In the genomic region with DNA sequence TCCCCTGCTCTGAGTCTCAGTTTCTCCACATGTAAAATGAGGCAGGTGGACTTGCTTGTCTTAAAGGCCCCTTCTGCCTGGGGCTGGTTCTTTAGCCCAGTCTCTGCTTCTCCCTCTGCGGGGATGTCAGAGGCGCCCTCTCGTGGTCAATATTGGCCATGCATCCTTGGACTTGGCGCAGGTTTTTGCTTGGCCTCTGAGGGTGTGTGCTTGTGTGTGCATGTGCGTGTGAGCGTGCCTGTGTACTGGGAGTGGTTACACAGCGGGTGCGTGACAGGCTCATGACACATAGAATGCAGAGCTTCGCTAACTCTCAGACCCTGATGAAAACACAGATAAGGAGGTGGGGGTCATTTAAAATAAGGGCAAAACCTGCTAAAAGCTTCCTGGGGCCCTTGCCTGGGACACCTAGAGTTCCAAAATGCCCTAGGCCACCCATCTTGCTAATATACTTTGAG, we compare ENCODE assay signal across 8 cellular contexts.
A peak's percentile ranks its signal among the peaks of the same experiment; 100 is the strongest.
DNase-seq lines count a peak whose midpoint lies in the region; ATAC-seq and TF ChIP-seq lines count a peak whose summit lies in the region.

No MANE protein-coding gene starts in this region.

- H2BK120ac ChIP-seq in mesendoderm (ENCODE audit: low read depth, low read length) = no peak overlapping the region

- H3K36me3 ChIP-seq in GM23338 (ENCODE audit: insufficient read depth) (no peaks in the 10 kb centered on the region), mesendoderm (ENCODE audit: control insufficient read depth, insufficient read depth, low read length) (no peaks in the 10 kb centered on the region)

- H2BK5ac ChIP-seq in mesendoderm (ENCODE audit: low read length) = no peak overlapping the region

- H2BK15ac ChIP-seq in mesendoderm (replicated peaks; ENCODE audit: low read depth) = no peak overlapping the region

- no peak overlapping the region for H3K27ac Mint-ChIP-seq in GM23338
- no peak overlapping the region for H3K27ac Mint-ChIP-seq in activated CD8-positive, alpha-beta T cell treated with anti-CD3 and anti-CD28 coated beads for 36 hours

- no peak overlapping the region for H4K5ac ChIP-seq in mesendoderm (ENCODE audit: low read length)

- no peaks in the 10 kb centered on the region for H3F3A ChIP-seq in GM23338 (replicated peaks; ENCODE audit: low read depth)

- peaks cover 6% of the 10 kb centered on the region; the same call in 1 of the 2 replicates for H3K4me1 ChIP-seq in GM23338 (ENCODE audit: insufficient read depth)
- H3K4me1 ChIP-seq in mesendoderm (ENCODE audit: control insufficient read depth, low read depth, low read length) = peaks cover 2% of the 10 kb centered on the region

- H3K9me3 Mint-ChIP-seq in GM23338 = no peaks in the 10 kb centered on the region
- no peaks in the 10 kb centered on the region for H3K9me3 Mint-ChIP-seq in activated CD8-positive, alpha-beta T cell treated with anti-CD3 and anti-CD28 coated beads for 36 hours

- peaks cover 17% of the 10 kb centered on the region for H3K4me1 Mint-ChIP-seq in GM23338
- no peaks in the 10 kb centered on the region for H3K4me1 Mint-ChIP-seq in activated CD8-positive, alpha-beta T cell treated with anti-CD3 and anti-CD28 coated beads for 36 hours (ENCODE audit: low read depth)

- DNase-seq in CMK (ENCODE audit: low read depth) (peak; percentile 50), GM23338 (ENCODE audit: low spot score) (peak; percentile 85), NCI-H774 (lab: John Stamatoyannopoulos, UW) (peak; percentile 68), mesendoderm (peak; percentile 90)
- peak; percentile 88 for DNase-seq in activated CD8-positive, alpha-beta T cell treated with anti-CD3 and anti-CD28 coated beads for 36 hours
- DNase-seq in effector CD8-positive, alpha-beta T cell (lab: John Stamatoyannopoulos, UW) = peak; percentile 49
- DNase-seq in stimulated activated CD8-positive, alpha-beta memory T cell treated with anti-CD3 and anti-CD28 coated beads, Interleukin-2, amount 100 ng/mL, for 48 hours (ENCODE audit: low read depth in 2 of 2) = peak; percentile 51 to 70

- no peaks in the 10 kb centered on the region for H4K20me1 ChIP-seq in GM23338 (replicated peaks; ENCODE audit: insufficient read depth)

- H3K18ac ChIP-seq in mesendoderm (ENCODE audit: low read length) = no peak overlapping the region

- peaks cover 6% of the 10 kb centered on the region for H3K27me3 Mint-ChIP-seq in GM23338 (ENCODE audit: insufficient read depth, low read depth, poor library complexity)
- peaks cover 16% of the 10 kb centered on the region for H3K27me3 Mint-ChIP-seq in activated CD8-positive, alpha-beta T cell treated with anti-CD3 and anti-CD28 coated beads for 36 hours

- H3K56ac ChIP-seq in mesendoderm (ENCODE audit: low read length) = no peak overlapping the region

- H2AK5ac ChIP-seq in mesendoderm (ENCODE audit: low read length) = no peak overlapping the region

- H3K9ac ChIP-seq in mesendoderm (ENCODE audit: low read length) = no peak overlapping the region

- peak overlapping the region; percentile 80; the same call in 1 of the 2 replicates for H2AFZ ChIP-seq in GM23338

- H3K4me2 ChIP-seq in GM23338 (no peak overlapping the region), mesendoderm (ENCODE audit: low read length) (no peak overlapping the region)

- no peak overlapping the region for H3K4me3 ChIP-seq in GM23338
- no peak overlapping the region for H3K4me3 ChIP-seq in mesendoderm (ENCODE audit: low read length)

- H4K8ac ChIP-seq in mesendoderm (ENCODE audit: low read depth, low read length) = no peak overlapping the region

- no peak overlapping the region for H3K23ac ChIP-seq in mesendoderm (ENCODE audit: low read length)

- no CpG with 5 or more reads among the region's 9 CpGs for WGBS in mesendoderm (ENCODE audit: extremely low coverage, insufficient coverage, low lambda C conversion rate)

- H3K9me2 ChIP-seq in GM23338 (ENCODE audit: insufficient read depth) = no peaks in the 10 kb centered on the region

- no peak overlapping the region for H3K4me3 Mint-ChIP-seq in GM23338
- H3K4me3 Mint-ChIP-seq in activated CD8-positive, alpha-beta T cell treated with anti-CD3 and anti-CD28 coated beads for 36 hours = no peak overlapping the region

- no peaks in the 10 kb centered on the region for H3K27me3 ChIP-seq in GM23338 (ENCODE audit: insufficient read depth)
- no peaks in the 10 kb centered on the region for H3K27me3 ChIP-seq in mesendoderm (ENCODE audit: insufficient read depth, low read length, poor library complexity)

- peak; percentile 91 to 96 for TF ChIP-seq CTCF in GM23338 (conservative IDR thresholded peaks at IDR 0.05; ENCODE audit: low read depth in 2 of 2)
- peak; percentile 83 for TF ChIP-seq CTCF in activated CD8-positive, alpha-beta T cell treated with anti-CD3 and anti-CD28 coated beads for 36 hours (IDR thresholded peaks at IDR 0.05)

- POLR2A ChIA-PET in activated CD8-positive, alpha-beta T cell treated with anti-CD3 and anti-CD28 coated beads for 36 hours (lab: Charles Lee) = no interaction called here

- no peak overlapping the region for H3K4ac ChIP-seq in mesendoderm (ENCODE audit: low read depth, low read length)

- CTCF ChIA-PET in activated CD8-positive, alpha-beta T cell treated with anti-CD3 and anti-CD28 coated beads for 36 hours (lab: Charles Lee) = interaction anchor here (0.5 to 2.6 kb wide), 8 partner anchors 11 to 257 kb away, joined by 3 to 25 read pairs (median 3); no protein-coding TSS in a partner anchor

- intact Hi-C loops in activated CD8-positive, alpha-beta T cell treated with anti-CD3 and anti-CD28 coated beads for 36 hours (cut with micrococcal nuclease) = no loop called here

- H3K79me2 ChIP-seq in GM23338 (replicated peaks; ENCODE audit: insufficient read depth) (no peaks in the 10 kb centered on the region), mesendoderm (ENCODE audit: control insufficient read depth, insufficient read depth, low read length) (no peaks in the 10 kb centered on the region)

- H3K79me1 ChIP-seq in mesendoderm (ENCODE audit: low read length) = no peaks in the 10 kb centered on the region

- no peaks in the 10 kb centered on the region for H3K36me3 Mint-ChIP-seq in GM23338 (ENCODE audit: low read depth)
- H3K36me3 Mint-ChIP-seq in activated CD8-positive, alpha-beta T cell treated with anti-CD3 and anti-CD28 coated beads for 36 hours (ENCODE audit: low read depth) = no peaks in the 10 kb centered on the region

- H3K27ac ChIP-seq in GM23338 (ENCODE audit: low read depth) (no peak overlapping the region), mesendoderm (ENCODE audit: low read depth, low read length) (no peak overlapping the region)

- ATAC-seq in GM23338 (peak; percentile 96), HG02973 (IDR thresholded peaks at IDR 0.05; ENCODE audit: unreplicated experiment) (no peak)
- peak; percentile 98 for ATAC-seq in activated CD8-positive, alpha-beta T cell treated with anti-CD3 and anti-CD28 coated beads for 36 hours
